In the genomic region with DNA sequence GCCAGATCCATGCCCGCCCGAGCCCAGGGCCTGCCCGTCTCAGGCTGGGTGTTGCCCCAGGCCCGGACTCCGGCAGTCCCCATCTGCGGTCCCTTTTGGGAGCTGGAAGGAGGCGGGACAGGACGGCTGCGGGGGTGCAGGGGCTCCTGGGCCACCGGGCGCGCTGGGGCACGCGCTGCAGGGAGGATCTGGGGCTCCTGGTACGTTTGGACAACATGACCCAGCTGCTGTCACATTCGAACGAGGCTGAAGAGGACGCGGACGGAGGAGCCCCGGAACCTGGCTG, we compare ENCODE assay signal across 8 cellular contexts. TPM values are rescaled to one million over a fixed set of nuclear protein-coding genes. Genes with fewer than 3 reads are reported as not detected.
A peak's percentile ranks its signal among the peaks of the same experiment; 100 is the strongest.
DNase-seq lines count a peak whose midpoint lies in the region; ATAC-seq and TF ChIP-seq lines count a peak whose summit lies in the region.

No MANE protein-coding gene starts in this region.

- TF ChIP-seq CTCF in cardiac fibroblast (IDR thresholded peaks at IDR 0.05; ENCODE audit: low read depth, low read length) = no peak

- H3K4me3 ChIP-seq in HUES64 (ENCODE audit: low read length) (peak overlapping the region; percentile 94), cardiac fibroblast (replicated peaks in 1 of 2; ENCODE audit: low read depth in 2 of 2, low read length in 2 of 2) (peak overlapping the region; percentile 59 to 70), mucosa of stomach (ENCODE audit: low read length) (peak overlapping the region; percentile 50)

- H3K9me3 ChIP-seq in HUES64 (ENCODE audit: insufficient read depth, low read depth, low read length) = no peaks in the 10 kb centered on the region
- no peaks in the 10 kb centered on the region for H3K9me3 ChIP-seq in mucosa of stomach (ENCODE audit: control insufficient read depth, low read length)

- H3K27ac ChIP-seq in HUES64 (ENCODE audit: low read depth, low read length) = no peak overlapping the region

- H3K4me1 ChIP-seq in HUES64 (ENCODE audit: insufficient read depth, low read length) (no peaks in the 10 kb centered on the region), mucosa of stomach (ENCODE audit: control insufficient read depth, insufficient read depth, low read length) (peaks cover 19% of the 10 kb centered on the region)

- in situ Hi-C loops in G401 (cut with HindIII; ENCODE audit: low sequenced_read_pairs) = no loop called here

- no peaks in the 10 kb centered on the region for H3K36me3 ChIP-seq in HUES64 (ENCODE audit: insufficient read depth, low read length)
- H3K36me3 ChIP-seq in mucosa of stomach (ENCODE audit: control insufficient read depth, insufficient read depth, low read length) = no peaks in the 10 kb centered on the region

- H3K9ac ChIP-seq in HUES64 (ENCODE audit: low read depth, low read length) (peak overlapping the region; percentile 89), mucosa of stomach (ENCODE audit: low read length) (peak overlapping the region; percentile 86)

- ATAC-seq in GM19463 (IDR thresholded peaks at IDR 0.05; ENCODE audit: unreplicated experiment) = peak; percentile 13

- DNase-seq in cardiac fibroblast (ENCODE audit: low read depth in 2 of 2) (no peak), NCI-H82 (lab: John Stamatoyannopoulos, UW) (no peak), G401 (ENCODE audit: low spot score) (no peak)
- no peak for DNase-seq in central memory CD4-positive, alpha-beta T cell
- no peak for DNase-seq in activated CD4-positive, alpha-beta T cell treated with anti-CD3 and anti-CD28 coated beads for 4 hours

- 20% methylated on average over 21 of the region's 21 CpGs for WGBS in HUES64

- no peaks in the 10 kb centered on the region for H3K27me3 ChIP-seq in HUES64 (ENCODE audit: insufficient read depth, low read length)
- H3K27me3 ChIP-seq in mucosa of stomach (ENCODE audit: control insufficient read depth, insufficient read depth, low read length) = no peaks in the 10 kb centered on the region

RNA-seq across cellular contexts. Expression of gene CALML6, which starts 6.6 kb away (rescaled TPM):
- polyA plus RNA-seq in HUES64 (2013, experiment 1 of 2) = 0.30 TPM
- 0.13 TPM for polyA plus RNA-seq in HUES64 (2013, experiment 2 of 2)
- total RNA-seq in G401 (2014; rRNA removed; shearing (Covaris generic)) = not detected in 2 replicates

RNA-seq across cellular contexts. Expression of gene TMEM52, which starts 10.6 kb away (rescaled TPM):
- 10.0 TPM for polyA plus RNA-seq in HUES64 (2013, experiment 1 of 2)
- polyA plus RNA-seq in HUES64 (2013, experiment 2 of 2) = 10.8 TPM
- total RNA-seq in G401 (2014; rRNA removed; shearing (Covaris generic)) = 5.3 and 13.7 TPM in 2 replicates

RNA-seq across cellular contexts. Expression of gene GNB1, which starts 17.6 kb away (rescaled TPM):
- polyA plus RNA-seq in HUES64 (2013, experiment 1 of 2) = 213 TPM
- polyA plus RNA-seq in HUES64 (2013, experiment 2 of 2) = 234 TPM
- 306 and 351 TPM in 2 replicates for total RNA-seq in G401 (2014; rRNA removed; shearing (Covaris generic))
